In the genomic region with DNA sequence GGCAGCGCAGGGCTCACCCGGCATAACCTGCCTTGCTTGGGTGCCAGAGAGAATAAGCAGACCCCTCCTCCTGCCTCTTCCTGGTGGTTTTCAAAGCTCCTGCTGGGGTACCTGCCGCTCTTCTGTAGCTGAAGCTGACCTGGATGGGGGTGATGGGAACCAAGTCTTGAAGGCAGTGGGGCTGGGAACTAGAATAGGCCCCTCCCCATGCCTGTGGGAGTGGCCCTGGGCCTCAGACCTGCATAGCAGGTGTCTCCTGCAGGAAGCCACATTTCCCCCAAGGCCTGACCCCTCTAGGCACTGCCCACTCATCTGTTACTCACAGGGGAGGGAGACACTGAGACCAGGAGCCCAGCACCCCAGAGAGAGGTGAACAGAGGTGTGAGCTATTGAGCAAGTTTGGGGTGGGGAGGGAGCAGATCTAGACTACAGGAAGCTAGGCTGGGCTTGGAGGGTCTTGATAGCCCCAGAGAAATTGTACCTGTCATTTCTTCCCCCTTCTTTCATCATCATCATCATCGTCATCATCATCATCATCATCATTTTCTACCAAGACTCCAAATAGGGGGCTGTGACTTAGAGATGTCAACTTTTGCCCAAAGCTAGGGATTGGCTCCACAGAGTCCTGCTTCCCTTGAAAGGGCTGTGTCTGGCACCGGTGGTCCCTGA, we compare ENCODE assay signal across 1 cellular context.
TF ChIP-seq lines count a peak whose summit lies in the region.

No MANE protein-coding gene starts in this region.

TF ChIP-seq in GM23338, 12 proteins besides CTCF, POLR2A, EP300 and RAD21 (continued from another document):
- TF ChIP-seq, protein P1, sequence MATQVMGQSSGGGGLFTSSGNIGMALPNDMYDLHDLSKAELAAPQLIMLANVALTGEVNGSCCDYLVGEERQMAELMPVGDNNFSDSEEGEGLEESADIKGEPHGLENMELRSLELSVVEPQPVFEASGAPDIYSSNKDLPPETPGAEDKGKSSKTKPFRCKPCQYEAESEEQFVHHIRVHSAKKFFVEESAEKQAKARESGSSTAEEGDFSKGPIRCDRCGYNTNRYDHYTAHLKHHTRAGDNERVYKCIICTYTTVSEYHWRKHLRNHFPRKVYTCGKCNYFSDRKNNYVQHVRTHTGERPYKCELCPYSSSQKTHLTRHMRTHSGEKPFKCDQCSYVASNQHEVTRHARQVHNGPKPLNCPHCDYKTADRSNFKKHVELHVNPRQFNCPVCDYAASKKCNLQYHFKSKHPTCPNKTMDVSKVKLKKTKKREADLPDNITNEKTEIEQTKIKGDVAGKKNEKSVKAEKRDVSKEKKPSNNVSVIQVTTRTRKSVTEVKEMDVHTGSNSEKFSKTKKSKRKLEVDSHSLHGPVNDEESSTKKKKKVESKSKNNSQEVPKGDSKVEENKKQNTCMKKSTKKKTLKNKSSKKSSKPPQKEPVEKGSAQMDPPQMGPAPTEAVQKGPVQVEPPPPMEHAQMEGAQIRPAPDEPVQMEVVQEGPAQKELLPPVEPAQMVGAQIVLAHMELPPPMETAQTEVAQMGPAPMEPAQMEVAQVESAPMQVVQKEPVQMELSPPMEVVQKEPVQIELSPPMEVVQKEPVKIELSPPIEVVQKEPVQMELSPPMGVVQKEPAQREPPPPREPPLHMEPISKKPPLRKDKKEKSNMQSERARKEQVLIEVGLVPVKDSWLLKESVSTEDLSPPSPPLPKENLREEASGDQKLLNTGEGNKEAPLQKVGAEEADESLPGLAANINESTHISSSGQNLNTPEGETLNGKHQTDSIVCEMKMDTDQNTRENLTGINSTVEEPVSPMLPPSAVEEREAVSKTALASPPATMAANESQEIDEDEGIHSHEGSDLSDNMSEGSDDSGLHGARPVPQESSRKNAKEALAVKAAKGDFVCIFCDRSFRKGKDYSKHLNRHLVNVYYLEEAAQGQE (IDR thresholded peaks at IDR 0.05; ENCODE audit: unreplicated experiment), result no peak
TF ChIP-seq in GM23338: peak in this region for 0.
